In genomic region chr5:80238778-80239679, GRCh38 we compare ENCODE assay signal across 8 cellular contexts. TPM values are rescaled to one million over a fixed set of nuclear protein-coding genes. Genes with fewer than 3 reads are reported as not detected.
DNase-seq lines count a peak whose midpoint lies in the region; ATAC-seq lines count a peak whose summit lies in the region.

No MANE protein-coding gene starts in this region.

- peak overlapping the region; percentile 21 to 68 (median 37) for H3K4me3 Mint-ChIP-seq in T-cell

- H3K36me3 Mint-ChIP-seq in T-cell = peaks cover 31% of the 10 kb centered on the region

- CTCF ChIA-PET in T-cell (lab: Charles Lee) = interaction anchor here (0.5 to 1.9 kb wide), 13 partner anchors 10 to 988 kb away, joined by 3 to 8 read pairs (median 4); partner anchors contain the start of gene SERINC5 (in 1 of the 2)

- no peaks in the 10 kb centered on the region for H3K27me3 Mint-ChIP-seq in T-cell

- H3K9me3 Mint-ChIP-seq in T-cell = peaks cover 3 to 10% (median 5%) of the 10 kb centered on the region in 3 donors

- POLR2A ChIA-PET in T-cell (lab: Charles Lee) = interaction anchor here (0.6 to 1.4 kb wide), 10 partner anchors 16 to 120 kb away, joined by 3 to 13 read pairs (median 4); partner anchors contain the start of gene SERINC5 (in 1 of the 2)

- H3K27ac Mint-ChIP-seq in T-cell = peak overlapping the region; percentile 76 to 82

- intact Hi-C loops in sciatic nerve (cut with DNase I) = no loop called here

- DNase-seq in NCI-H345 (lab: John Stamatoyannopoulos, UW) (peak; percentile 56), NCI-H345 treated with DMSO at 0.1 percent for 48 hours (lab: John Stamatoyannopoulos, UW; ENCODE audit: unreplicated experiment) (no peak), T-cell (peak in 3 of 34 experiments; percentile 7 to 32 (median 27)), globus pallidus (ENCODE audit: low spot score) (peak; percentile 92), sciatic nerve (ENCODE audit: low spot score) (peak; percentile 81), cortex of kidney (lab: John Stamatoyannopoulos, UW) (no peak)

- H3K4me1 Mint-ChIP-seq in T-cell = peaks cover 77 to 84% (median 83%) of the 10 kb centered on the region in 3 donors

- no peak for ATAC-seq in T-cell (replicated peaks in 1 of 4)
- peak; percentile 79 for ATAC-seq in sciatic nerve
- ATAC-seq in HG03378 (IDR thresholded peaks at IDR 0.05; ENCODE audit: unreplicated experiment) = no peak
- no peak for ATAC-seq in GM19035 (IDR thresholded peaks at IDR 0.05; ENCODE audit: unreplicated experiment)

RNA-seq across cellular contexts. Expression of gene SERINC5, which starts 16.8 kb away (rescaled TPM):
- total RNA-seq in T-cell (100 to 1,000 TPM; 109 to 170 (median 112) TPM), sciatic nerve (70.2 TPM)

Comparison
In these comparisons a context has a peak if more than half of its experiments do, and no peak if none do; other contexts are left out.
1. DNase-seq: peak in NCI-H345 (single experiment), globus pallidus (single experiment) and sciatic nerve (single experiment); none in NCI-H345 treated with DMSO at 0.1 percent for 48 hours (single experiment) and cortex of kidney (single experiment).